ENCODE assay signal across 8 cellular contexts in the genomic region with DNA sequence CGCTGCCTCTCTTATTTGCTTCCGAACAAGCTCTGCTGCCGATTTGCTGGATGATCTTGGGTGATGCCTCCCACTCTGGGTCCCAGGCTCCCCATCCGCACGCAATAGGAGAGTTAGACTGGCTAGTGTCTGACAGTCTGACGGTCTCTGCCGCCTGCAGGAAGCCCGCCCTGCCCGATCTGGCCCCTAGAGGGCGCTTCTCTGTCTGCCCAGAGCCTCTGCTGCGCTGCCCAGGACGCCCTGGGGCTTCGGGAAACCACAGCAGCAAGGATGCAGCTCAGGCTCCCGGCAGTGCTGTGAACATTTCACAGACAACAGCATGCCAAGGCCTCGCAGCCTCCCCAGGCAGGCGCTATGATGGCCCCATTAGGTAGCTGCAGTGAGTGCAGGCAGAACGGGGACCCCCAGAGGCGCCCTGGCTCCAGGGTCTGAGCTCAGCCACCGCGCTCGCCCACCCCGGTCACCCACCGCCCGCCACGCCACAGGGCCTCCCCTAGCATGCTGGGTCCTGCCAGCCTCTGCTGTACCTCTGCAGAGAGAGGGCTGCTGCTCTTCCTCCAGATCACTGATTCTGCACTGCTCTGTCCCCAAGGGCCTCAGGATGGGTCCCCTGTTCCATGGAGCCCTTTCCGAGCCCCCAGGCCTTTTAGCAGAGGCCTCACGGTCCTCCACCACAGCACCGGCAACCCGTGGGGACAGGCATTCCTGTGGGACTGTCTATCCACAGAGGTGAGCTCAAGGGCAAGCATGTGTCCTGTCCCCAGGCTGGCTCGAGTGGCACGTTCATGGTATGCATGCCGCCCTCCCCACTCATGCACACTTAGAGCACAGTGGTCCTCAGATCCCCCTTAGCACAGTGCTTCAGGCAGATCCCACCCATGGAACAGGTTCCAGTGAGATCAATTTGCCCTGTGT. TPM values are rescaled to one million over a fixed set of nuclear protein-coding genes. Genes with fewer than 3 reads are reported as not detected.
DNase-seq lines count a peak whose midpoint lies in the region; ATAC-seq and TF ChIP-seq lines count a peak whose summit lies in the region.

No MANE protein-coding gene starts in this region.

- no peak overlapping the region for H3K4me3 ChIP-seq in breast epithelium

- intact Hi-C loops in breast epithelium (cut with DNase I; ENCODE audit: low total_unique reads): loop anchor here (10.0 kb wide), 1 partner anchor 240 kb away; no protein-coding TSS in a partner anchor

- peaks cover 0 to 6% of the 10 kb centered on the region in 2 donors for H3K4me1 ChIP-seq in breast epithelium

- TF ChIP-seq POLR2A in breast epithelium (IDR thresholded peaks at IDR 0.05): no peak

- peak; percentile 57 to 90 (median 89) for TF ChIP-seq CTCF in breast epithelium (IDR thresholded peaks at IDR 0.05)

- H3K27ac ChIP-seq in breast epithelium: no peak overlapping the region

- no peaks in the 10 kb centered on the region for H3K27me3 ChIP-seq in breast epithelium

- no peak for ATAC-seq in HG03439 (IDR thresholded peaks at IDR 0.05; ENCODE audit: unreplicated experiment)

- H3K36me3 ChIP-seq in breast epithelium: no peaks in the 10 kb centered on the region

- DNase-seq in NCI-H187 (lab: John Stamatoyannopoulos, UW) (peak; percentile 11 to 17), NCI-H187 treated with DMSO at 0.1 percent for 48 hours (lab: John Stamatoyannopoulos, UW) (no peak), NCI-H2171 (lab: John Stamatoyannopoulos, UW) (peak; percentile 45), breast epithelium (ENCODE audit: low spot score in 2 of 2) (peak; percentile 73 to 89), islet precursor cell (peak; percentile 95)
- DNase-seq in activated CD4-positive, CD25-positive, alpha-beta regulatory T cell (lab: John Stamatoyannopoulos, UW): peak; percentile 48 to 69 (median 54)
- DNase-seq in stimulated activated CD4-positive, alpha-beta T cell treated with anti-CD3 and anti-CD28 coated beads, Interleukin-15, amount 100 ng/mL, for 1 hour (ENCODE audit: low read depth in 1 of 2, low spot score in 1 of 2): peak; percentile 45 to 71

- no peaks in the 10 kb centered on the region for H3K9me3 ChIP-seq in breast epithelium

RNA-seq across cellular contexts. Expression of a gene that starts 4.3 kb away (rescaled TPM):
- 1 to 10 TPM in 2 of 3 donors, under 1 TPM in 1; 0.80 to 1.3 (median 1.0) TPM for total RNA-seq in breast epithelium

RNA-seq across cellular contexts. Expression of a gene that starts 30.8 kb away (rescaled TPM):
- 1 to 10 TPM in 1 of 3 donors, under 1 TPM in 1, not detected in 1; 0.33 to 1.3 TPM for total RNA-seq in breast epithelium

RNA-seq across cellular contexts. Expression of a gene that starts 57.5 kb away (rescaled TPM):
- total RNA-seq in breast epithelium: 10 to 100 TPM; 42.0 to 61.3 (median 49.9) TPM
